Comparison of ENCODE assay signal across 16 cellular contexts in genomic region chr3:130644600-130645232, GRCh38.
A peak's percentile ranks its signal among the peaks of the same experiment; 100 is the strongest.
DNase-seq lines count a peak whose midpoint lies in the region; ATAC-seq and TF ChIP-seq lines count a peak whose summit lies in the region.
"Had no signal": no experiment of that assay in that cellular context is flagged by ENCODE, and none has a peak within 500 bp of the region (broad histone marks: within the 10 kb centered on the region; RNA-seq: fewer than 3 reads in every experiment).

No MANE protein-coding gene starts in this region.

- TF ChIP-seq CTCF in foreskin keratinocyte (conservative IDR thresholded peaks at IDR 0.05) (no peak), BE2C (IDR thresholded peaks at IDR 0.05; ENCODE audit: low read depth, low read length) (no peak)

- ATAC-seq in esophagus mucosa = peak; percentile 25
- ATAC-seq in foreskin keratinocyte = peak; percentile 68
- ATAC-seq in HG03025 (IDR thresholded peaks at IDR 0.05; ENCODE audit: low FRiP score, unreplicated experiment) = no peak
- ATAC-seq: GM12878, HCT116 had no signal

- H3K4me1 ChIP-seq in foreskin keratinocyte (no peaks in the 10 kb centered on the region), SJCRH30 (0 out of 2 replicates have a peak, but pooled peaks cover 3% of the 10 kb centered on the region), BE2C (no peaks in the 10 kb centered on the region)

- CTCF ChIA-PET in HEK293T (lab: Yijun Ruan, JAX) = interaction anchor here (2.0 kb wide), 1 partner anchor 13 kb away, joined by 4 read pairs; no protein-coding TSS in a partner anchor

- DNase-seq in AG08395 (ENCODE audit: low spot score) (peak; percentile 25), HEK293T (ENCODE audit: extremely low spot score) (no peak), foreskin keratinocyte (peak; percentile 5 to 17), SJCRH30 (no peak), BE2C (no peak), HCEC 1CT (no peak)
- DNase-seq: C1 segment of cervical spinal cord; Calu3; CD4-positive, alpha-beta T cell; DMS 273 treated with DMSO at 0.1 percent for 48 hours had no signal

- H3K9me3 ChIP-seq in SJCRH30 (replicated peaks) (no peaks in the 10 kb centered on the region), BE2C (no peaks in the 10 kb centered on the region)

- H3K36me3 ChIP-seq in SJCRH30 (no peaks in the 10 kb centered on the region), BE2C (no peaks in the 10 kb centered on the region)

- POLR2A ChIA-PET in HEK293T (lab: Yijun Ruan, JAX) = no interaction called here

- H3K4me3 ChIP-seq in SJCRH30 (no peak overlapping the region), BE2C (ENCODE audit: low read depth, low read length) (no peak overlapping the region)
- H3K4me3 ChIP-seq: GM12878 had no signal

- peaks cover 2% of the 10 kb centered on the region for H3K27me3 ChIP-seq in foreskin keratinocyte
- H3K27me3 ChIP-seq in SJCRH30 = no peaks in the 10 kb centered on the region
- no peaks in the 10 kb centered on the region for H3K27me3 ChIP-seq in BE2C

- no peak overlapping the region for H3K27ac ChIP-seq in foreskin keratinocyte
- H3K27ac ChIP-seq in SJCRH30 = no peak overlapping the region
- H3K27ac ChIP-seq: 22Rv1, KMS-11 had no signal

TF ChIP-seq in HEK293T, 16 proteins besides CTCF, POLR2A, EP300 and RAD21:
- TF ChIP-seq PKNOX1 (IDR thresholded peaks at IDR 0.05) = peak; percentile 43; the same call in 1 of the 2 replicates
- no peak for TF ChIP-seq FOXA1 (IDR thresholded peaks at IDR 0.05)

Comparison
In these comparisons a context has a peak if more than half of its experiments do, and no peak if none do; other contexts are left out.
1. DNase-seq: peak in AG08395 (single experiment) and foreskin keratinocyte (2 of 2); none in HEK293T (single experiment), SJCRH30 (0 of 2), BE2C (single experiment) and HCEC 1CT (single experiment).